In the genomic region with DNA sequence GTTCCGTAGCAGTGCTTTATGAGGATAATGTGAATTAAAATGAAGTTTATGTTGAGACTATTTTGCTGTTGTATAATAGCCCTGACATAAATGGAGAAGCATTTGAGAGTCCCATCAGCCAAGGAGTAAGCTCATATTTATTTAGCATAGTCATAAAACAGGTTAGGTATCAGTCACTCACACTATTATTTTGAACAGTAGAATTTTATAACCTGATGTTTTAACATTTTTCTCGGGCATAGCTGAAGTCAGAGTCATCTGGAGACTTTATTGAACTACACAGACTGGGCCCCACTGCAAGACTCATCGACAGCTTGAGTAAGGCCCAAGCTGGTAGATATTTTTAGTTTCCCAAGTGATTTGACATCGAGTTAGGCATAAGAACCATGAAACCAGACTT, we compare ENCODE assay signal across 33 cellular contexts.
DNase-seq lines count a peak whose midpoint lies in the region; ATAC-seq and TF ChIP-seq lines count a peak whose summit lies in the region.
"Had no signal": no experiment of that assay in that cellular context is flagged by ENCODE, and none has a peak within 500 bp of the region (broad histone marks: within the 10 kb centered on the region; RNA-seq: fewer than 3 reads in every experiment).

No MANE protein-coding gene starts in this region.

- H2AFZ ChIP-seq in GM23248, result peak overlapping the region; percentile 52

- no peaks in the 10 kb centered on the region for H4K20me1 ChIP-seq in GM23248 (ENCODE audit: insufficient read depth)

- no peaks in the 10 kb centered on the region for H3K27me3 Mint-ChIP-seq in WTC11 (ENCODE audit: low read depth)
- H3K27me3 Mint-ChIP-seq: activated naive CD4-positive, alpha-beta T cell treated with anti-CD3 and anti-CD28 coated beads, Interleukin-2, amount 50 U/mL, for 24 hours; naive B cell; stimulated activated naive CD8-positive, alpha-beta T cell treated with anti-CD3 and anti-CD28 coated beads, Interleukin-15, amount 100 ng/mL, for 72 hours had no signal

- H3K27me3 ChIP-seq in GM23248 (replicated peaks; ENCODE audit: insufficient read depth), result no peaks in the 10 kb centered on the region
- peaks cover 0 to 4% (median 0%) of the 10 kb centered on the region in 45 donors for H3K27me3 ChIP-seq in dorsolateral prefrontal cortex
- H3K27me3 ChIP-seq in ovary, result no peaks in the 10 kb centered on the region
- H3K27me3 ChIP-seq: esophagus squamous epithelium, neutrophil, SJSA1, thyroid gland, vagina had no signal

- H3F3A ChIP-seq in GM23248 (ENCODE audit: insufficient read depth), result peaks cover 27% of the 10 kb centered on the region

- H3K4me3 ChIP-seq in GM23248 (peak overlapping the region; percentile 6; the same call in 1 of the 2 replicates), dorsolateral prefrontal cortex (no peak overlapping the region), ovary (no peak overlapping the region)
- H3K4me3 ChIP-seq: A549, esophagus squamous epithelium, SJSA1, thyroid gland, vagina had no signal

- H3K4me3 Mint-ChIP-seq in WTC11, result no peak overlapping the region
- H3K4me3 Mint-ChIP-seq: activated CD8-positive, alpha-beta T cell treated with anti-CD3 and anti-CD28 coated beads, Interleukin-2, amount 10 ng/mL, durations not matched to agents 7 days and 5 days; activated naive CD4-positive, alpha-beta T cell treated with anti-CD3 and anti-CD28 coated beads, Interleukin-2, amount 50 U/mL, for 24 hours; CD14-positive monocyte; endodermal cell; mesothelial cell of epicardium; naive B cell; stimulated activated naive CD8-positive, alpha-beta T cell treated with anti-CD3 and anti-CD28 coated beads, Interleukin-15, amount 100 ng/mL, for 72 hours had no signal

- H3K36me3 Mint-ChIP-seq in WTC11, result 0 out of 2 replicates have a peak, but pooled peaks cover under 1% of the 10 kb centered on the region
- H3K36me3 Mint-ChIP-seq: activated naive CD4-positive, alpha-beta T cell treated with anti-CD3 and anti-CD28 coated beads, Interleukin-2, amount 50 U/mL, for 24 hours; CD14-positive monocyte; naive B cell had no signal

- H3K27ac ChIP-seq in GM23248 (peak overlapping the region; percentile 67), dorsolateral prefrontal cortex (no peak overlapping the region), ovary (no peak overlapping the region)
- H3K27ac ChIP-seq: A549, esophagus squamous epithelium, neutrophil, SJSA1, thyroid gland, vagina had no signal

- CTCF ChIA-PET in WTC11 (lab: Charles Lee), result interaction anchor here (0.8 kb wide), 1 partner anchor 377 kb away, joined by 4 read pairs; no protein-coding TSS in a partner anchor

- peaks cover 20% of the 10 kb centered on the region for H3K4me1 Mint-ChIP-seq in WTC11
- H3K4me1 Mint-ChIP-seq: activated naive CD4-positive, alpha-beta T cell treated with anti-CD3 and anti-CD28 coated beads, Interleukin-2, amount 50 U/mL, for 24 hours; CD14-positive monocyte; naive B cell; stimulated activated naive CD8-positive, alpha-beta T cell treated with anti-CD3 and anti-CD28 coated beads, Interleukin-15, amount 100 ng/mL, for 72 hours had no signal

- peak overlapping the region; percentile 8; the same call in 1 of the 2 replicates for H3K27ac Mint-ChIP-seq in WTC11
- H3K27ac Mint-ChIP-seq: activated CD8-positive, alpha-beta T cell treated with anti-CD3 and anti-CD28 coated beads, Interleukin-2, amount 10 ng/mL, durations not matched to agents 7 days and 5 days; activated naive CD4-positive, alpha-beta T cell treated with anti-CD3 and anti-CD28 coated beads, Interleukin-2, amount 50 U/mL, for 24 hours; activated T-helper 2 cell treated with anti-CD3 and anti-CD28 coated beads, Interferon-gamma antibody, Interleukin-2, Interleukin-4, amounts not matched to agents 10 μg/mL and 5 μg/mL and 100 μg/mL, durations not matched to agents 14 hours and 24 hours and 36 hours; CD14-positive monocyte; endodermal cell; mesothelial cell of epicardium; stimulated activated naive CD8-positive, alpha-beta T cell treated with anti-CD3 and anti-CD28 coated beads, Interleukin-15, amount 100 ng/mL, for 72 hours had no signal

- no peak for TF ChIP-seq POLR2A in ovary (IDR thresholded peaks at IDR 0.05)

- POLR2A ChIA-PET in WTC11 (lab: Charles Lee), result no interaction called here

- 0 out of 2 replicates have a peak, but pooled peaks cover 17% of the 10 kb centered on the region for H3K79me2 ChIP-seq in GM23248 (ENCODE audit: insufficient read depth)

- intact Hi-C loops in dorsolateral prefrontal cortex (cut with DNase I), result no loop called here
- intact Hi-C loops in ovary (cut with DNase I), result no loop called here

- DNase-seq in AG08396 (ENCODE audit: low spot score), result peak; percentile 21
- DNase-seq in GM23248, result peak; percentile 85
- DNase-seq in WTC11 (ENCODE audit: low spot score), result no peak
- DNase-seq in iris pigment epithelial cell (ENCODE audit: low read depth), result peak; percentile 40
- DNase-seq in dorsolateral prefrontal cortex, result no peak
- DNase-seq in NCI-H446 treated with DMSO at 0.1 percent for 48 hours (lab: John Stamatoyannopoulos, UW), result no peak
- no peak for DNase-seq in ovary
- no peak for DNase-seq in NCI-H128 (lab: John Stamatoyannopoulos, UW; ENCODE audit: unreplicated experiment)
- DNase-seq: activated CD4-positive, CD25-positive, alpha-beta regulatory T cell treated with anti-CD3 and anti-CD28 coated beads, Interleukin-2, amount 50 U/mL, for 72 hours; activated CD8-positive, alpha-beta T cell treated with anti-CD3 and anti-CD28 coated beads, Interleukin-2, amount 10 ng/mL, durations not matched to agents 7 days and 5 days; Calu3; caudate nucleus; DND-41; endodermal cell; esophagus squamous epithelium; left ventricle myocardium superior; naive B cell; NCI-H1092; NCI-H187 treated with DMSO at 0.1 percent for 48 hours; small intestine; stimulated activated CD4-positive, alpha-beta T cell treated with anti-CD3 and anti-CD28 coated beads, Interleukin-1b, Interleukin-23, amount 100 ng/mL, for 48 hours; stimulated activated CD8-positive, alpha-beta memory T cell treated with anti-CD3 and anti-CD28 coated beads, Interleukin-4, amount 100 ng/mL, for 48 hours; stimulated activated naive CD8-positive, alpha-beta T cell treated with anti-CD3 and anti-CD28 coated beads, Interleukin-15, amount 100 ng/mL, for 72 hours; T-helper 1 cell; thyroid gland had no signal

- 0 out of 2 replicates have a peak, but pooled peaks cover 4% of the 10 kb centered on the region for H3K9me2 ChIP-seq in GM23248 (ENCODE audit: insufficient read depth)

- H3K9me3 Mint-ChIP-seq in WTC11, result peaks cover 5% of the 10 kb centered on the region
- H3K9me3 Mint-ChIP-seq: activated naive CD4-positive, alpha-beta T cell treated with anti-CD3 and anti-CD28 coated beads, Interleukin-2, amount 50 U/mL, for 24 hours; activated T-helper 2 cell treated with anti-CD3 and anti-CD28 coated beads, Interferon-gamma antibody, Interleukin-2, Interleukin-4, amounts not matched to agents 10 μg/mL and 5 μg/mL and 100 μg/mL, durations not matched to agents 14 hours and 24 hours and 36 hours; endodermal cell; stimulated activated naive CD8-positive, alpha-beta T cell treated with anti-CD3 and anti-CD28 coated beads, Interleukin-15, amount 100 ng/mL, for 72 hours had no signal

- peak overlapping the region; percentile 26; the same call in 1 of the 2 replicates for H3K9ac ChIP-seq in GM23248

- H3K4me1 ChIP-seq in GM23248 (ENCODE audit: insufficient read depth) (peaks cover 43% of the 10 kb centered on the region), ovary (ENCODE audit: insufficient read depth) (no peaks in the 10 kb centered on the region)
- H3K4me1 ChIP-seq: A549, esophagus squamous epithelium, vagina had no signal

- ATAC-seq in WTC11, result no peak
- ATAC-seq: A549; activated CD8-positive, alpha-beta T cell treated with anti-CD3 and anti-CD28 coated beads, Interleukin-2, amount 10 ng/mL, durations not matched to agents 7 days and 5 days; left ventricle myocardium superior; stimulated activated naive CD8-positive, alpha-beta T cell treated with anti-CD3 and anti-CD28 coated beads, Interleukin-15, amount 100 ng/mL, for 72 hours had no signal

- H3K9me3 ChIP-seq in GM23248 (ENCODE audit: low read depth) (no peaks in the 10 kb centered on the region), ovary (no peaks in the 10 kb centered on the region)
- H3K9me3 ChIP-seq: A549, esophagus squamous epithelium, neutrophil, SJSA1, thyroid gland, vagina had no signal

- WGBS in GM23248 (ENCODE audit: low coverage in 1 of 2, low lambda C conversion rate in 2 of 2, missing lambda C conversion rate in 2 of 2), 2 experiments, result 1 to 3% methylated on average over 4 of the region's 4 CpGs
- 80 to 90% (median 85%) methylated on average over 4 of the region's 4 CpGs for WGBS in ovary, 3 donors

- no peak for TF ChIP-seq CTCF in WTC11 (IDR thresholded peaks at IDR 0.05)
- no peak for TF ChIP-seq CTCF in dorsolateral prefrontal cortex (IDR thresholded peaks at IDR 0.05 in 54 of 56, conservative IDR thresholded peaks at IDR 0.05 in 2 of 56; ENCODE audit: low read depth in 1 of 56, partially characterized antibody in 56 of 56)
- no peak for TF ChIP-seq CTCF in ovary (IDR thresholded peaks at IDR 0.05)

- no peaks in the 10 kb centered on the region for H3K36me3 ChIP-seq in GM23248 (ENCODE audit: low read depth)
- H3K36me3 ChIP-seq in ovary, result no peaks in the 10 kb centered on the region
- H3K36me3 ChIP-seq: esophagus squamous epithelium, neutrophil, SJSA1, thyroid gland, vagina had no signal

- in situ Hi-C loops in GM23248 (cut with MboI), result no loop called here

- TF ChIP-seq EP300 in ovary (IDR thresholded peaks at IDR 0.05), result no peak

- peak overlapping the region; percentile 46 for H3K4me2 ChIP-seq in GM23248 (ENCODE audit: unreplicated experiment)
- H3K4me2 ChIP-seq: A549 had no signal

TF ChIP-seq in WTC11, 78 proteins besides CTCF, POLR2A, EP300 and RAD21 (continues in another document):
- TF ChIP-seq MXD4 (CRISPR knock-in tag; IDR thresholded peaks at IDR 0.05; ENCODE audit: borderline replicate concordance), result no peak
- no peak for TF ChIP-seq ATF6 (CRISPR knock-in tag; IDR thresholded peaks at IDR 0.05)
- no peak for TF ChIP-seq RORB (CRISPR knock-in tag; IDR thresholded peaks at IDR 0.05)

Comparison
In these comparisons a context has a peak if more than half of its experiments do, and no peak if none do; other contexts are left out.
1. DNase-seq: peak in AG08396 (single experiment), GM23248 (single experiment) and iris pigment epithelial cell (single experiment); none in WTC11 (single experiment), dorsolateral prefrontal cortex (0 of 10), NCI-H446 treated with DMSO at 0.1 percent for 48 hours (single experiment), ovary (0 of 5) and NCI-H128 (single experiment).